8 cellular contexts compared by ENCODE assay signal in the genomic region with DNA sequence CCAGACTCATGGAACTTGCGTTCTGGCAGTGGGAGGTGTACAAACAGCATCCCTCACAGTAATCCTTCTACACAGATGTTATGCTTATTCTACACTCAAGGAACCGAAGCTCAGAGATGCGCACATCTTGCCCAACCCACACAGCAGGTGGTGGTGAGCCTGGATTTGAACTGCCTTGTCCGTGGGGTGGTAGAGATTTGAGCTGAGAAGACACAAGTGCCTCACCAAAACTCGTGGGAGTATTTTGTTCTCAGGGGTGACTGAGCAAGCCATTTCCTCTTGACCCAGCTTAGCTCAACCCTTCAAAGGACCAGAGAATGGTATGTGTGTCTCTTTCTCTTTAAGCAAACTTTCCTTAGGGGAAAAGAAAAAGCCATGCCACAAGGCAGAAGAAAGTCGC.
DNase-seq lines count a peak whose midpoint lies in the region; ATAC-seq, FAIRE-seq and TF ChIP-seq lines count a peak whose summit lies in the region.
"Not testable (repeated sequence)": the region's sequence is repeated elsewhere in the genome, so short reads cannot be mapped to it uniquely, and the experiment has no call there.

No MANE protein-coding gene starts in this region.

- CTCF ChIA-PET in Calu3 (lab: Charles Lee); activated CD4-positive, alpha-beta memory T cell treated with anti-CD3 and anti-CD28 coated beads for 36 hours (lab: Charles Lee); GM12878 (lab: Yijun Ruan, JAX): not testable (repeated sequence)

- BruUV-seq in Calu3 (replicated peaks; lab: Mats Ljungman, UMichigan); GM12878 (replicated peaks; lab: Mats Ljungman, UMichigan): not testable (repeated sequence)

- peaks cover 17% of the 10 kb centered on the region for H3K9me3 Mint-ChIP-seq in Calu3 (ENCODE audit: low read depth, unreplicated experiment)
- H3K9me3 Mint-ChIP-seq in activated CD4-positive, alpha-beta memory T cell treated with anti-CD3 and anti-CD28 coated beads for 36 hours; naive B cell; stimulated activated naive CD8-positive, alpha-beta T cell treated with anti-CD3 and anti-CD28 coated beads, Interleukin-15, amount 100 ng/mL, for 72 hours: not testable (repeated sequence)

- not testable (repeated sequence) for H4K20me1 ChIP-seq in GM12878 (ENCODE audit: control insufficient read depth, insufficient read depth)

- not testable (repeated sequence) for H3K9ac ChIP-seq in GM12878 (ENCODE audit: control insufficient read depth, insufficient read depth, low read length); iPS-18a (ENCODE audit: low read length); parathyroid adenoma

- peaks cover 45% of the 10 kb centered on the region for H3K36me3 Mint-ChIP-seq in Calu3 (ENCODE audit: insufficient read depth, unreplicated experiment)
- H3K36me3 Mint-ChIP-seq in activated CD4-positive, alpha-beta memory T cell treated with anti-CD3 and anti-CD28 coated beads for 36 hours; naive B cell: not testable (repeated sequence)

- not testable (repeated sequence) for H3K27ac ChIP-seq in GM12878 (ENCODE audit: control insufficient read depth, insufficient read depth); iPS-18a (ENCODE audit: low read length)
- peak overlapping the region; percentile 60 for H3K27ac ChIP-seq in parathyroid adenoma

- not testable (repeated sequence) for DNase-seq in Calu3; GM12878 (ENCODE audit: low read depth, low spot score); stimulated activated naive CD8-positive, alpha-beta T cell treated with anti-CD3 and anti-CD28 coated beads, Interleukin-15, amount 100 ng/mL, for 72 hours
- DNase-seq in MV-4-11 (lab: John Stamatoyannopoulos, UW) (peak; percentile 11), naive B cell (peak; percentile 27)
- peak; percentile 32 for DNase-seq in activated CD4-positive, alpha-beta memory T cell treated with anti-CD3 and anti-CD28 coated beads for 36 hours

- peak; percentile 34; the same call in 2 of the 3 replicates for ATAC-seq in GM12878
- peak; percentile 70 to 72 for ATAC-seq in naive B cell (ENCODE audit: low read depth in 2 of 2)
- peak; percentile 59 for ATAC-seq in stimulated activated naive CD8-positive, alpha-beta T cell treated with anti-CD3 and anti-CD28 coated beads, Interleukin-15, amount 100 ng/mL, for 72 hours

- TF ChIP-seq EP300 in GM12878 (IDR thresholded peaks at IDR 0.05; ENCODE audit: borderline replicate concordance in 1 of 2, control insufficient read depth in 1 of 2, low read depth in 2 of 2, low read length in 2 of 2) = not testable (repeated sequence)

- SMC1A ChIA-PET in GM12878 (lab: Charles Lee; ENCODE audit: uncharacterized antibody, unreplicated experiment) = not testable (repeated sequence)

- POLR2A ChIA-PET in activated CD4-positive, alpha-beta memory T cell treated with anti-CD3 and anti-CD28 coated beads for 36 hours (lab: Charles Lee); GM12878 (lab: Charles Lee): not testable (repeated sequence)

- FAIRE-seq in GM12878 (lab: Jason Lieb, UNC) = peak; percentile 27

- RAD21 ChIA-PET in GM12878 (lab: Charles Lee; ENCODE audit: unreplicated experiment) = not testable (repeated sequence)

- in situ Hi-C loops in GM12878 (cut with MboI) = not testable (repeated sequence)

- not testable (repeated sequence) for H3K79me2 ChIP-seq in GM12878 (ENCODE audit: control insufficient read depth, insufficient read depth, low read length); parathyroid adenoma

- not testable (repeated sequence) for H3K4me1 ChIP-seq in GM12878 (ENCODE audit: control insufficient read depth, insufficient read depth, low read length); iPS-18a (ENCODE audit: control insufficient read depth, low read depth, low read length)
- peaks cover 14% of the 10 kb centered on the region for H3K4me1 ChIP-seq in parathyroid adenoma

- H3K27me3 Mint-ChIP-seq in Calu3 (ENCODE audit: unreplicated experiment); activated CD4-positive, alpha-beta memory T cell treated with anti-CD3 and anti-CD28 coated beads for 36 hours; naive B cell; stimulated activated naive CD8-positive, alpha-beta T cell treated with anti-CD3 and anti-CD28 coated beads, Interleukin-15, amount 100 ng/mL, for 72 hours: not testable (repeated sequence)

- not testable (repeated sequence) for H3K36me3 ChIP-seq in GM12878 (ENCODE audit: control insufficient read depth in 2 of 2, insufficient read depth in 2 of 2, low read length in 1 of 2); iPS-18a (ENCODE audit: control insufficient read depth, low read depth, low read length); parathyroid adenoma (ENCODE audit: control insufficient read depth, insufficient read depth, low read length)

- H3K4me1 Mint-ChIP-seq in Calu3 (ENCODE audit: low read depth, unreplicated experiment) (peaks cover 16% of the 10 kb centered on the region), naive B cell (peaks cover 29 to 46% (median 30%) of the 10 kb centered on the region in 3 donors)
- H3K4me1 Mint-ChIP-seq in activated CD4-positive, alpha-beta memory T cell treated with anti-CD3 and anti-CD28 coated beads for 36 hours (ENCODE audit: low read depth) = peaks cover 15% of the 10 kb centered on the region
- peaks cover 13% of the 10 kb centered on the region for H3K4me1 Mint-ChIP-seq in stimulated activated naive CD8-positive, alpha-beta T cell treated with anti-CD3 and anti-CD28 coated beads, Interleukin-15, amount 100 ng/mL, for 72 hours

- H3K27ac Mint-ChIP-seq in Calu3 (ENCODE audit: unreplicated experiment) (peak overlapping the region; percentile 94), naive B cell (peak overlapping the region; percentile 29 to 95 (median 83))
- not testable (repeated sequence) for H3K27ac Mint-ChIP-seq in activated CD4-positive, alpha-beta memory T cell treated with anti-CD3 and anti-CD28 coated beads for 36 hours
- H3K27ac Mint-ChIP-seq in stimulated activated naive CD8-positive, alpha-beta T cell treated with anti-CD3 and anti-CD28 coated beads, Interleukin-15, amount 100 ng/mL, for 72 hours = peak overlapping the region in 1 of 2 donors; percentile 56

- TF ChIP-seq POLR2A in GM12878 (IDR thresholded peaks at IDR 0.05; ENCODE audit: low read depth, low read length) = not testable (repeated sequence)

- intact Hi-C loops in Calu3 (cut with micrococcal nuclease; ENCODE audit: unreplicated experiment); activated CD4-positive, alpha-beta memory T cell treated with anti-CD3 and anti-CD28 coated beads for 36 hours (cut with micrococcal nuclease); GM12878 (cut with micrococcal nuclease; ENCODE audit: unreplicated experiment): not testable (repeated sequence)

- H3K4me3 Mint-ChIP-seq in Calu3 (ENCODE audit: low read depth, unreplicated experiment) (peak overlapping the region; percentile 60), naive B cell (peak overlapping the region; percentile 14 to 89 (median 74))
- not testable (repeated sequence) for H3K4me3 Mint-ChIP-seq in activated CD4-positive, alpha-beta memory T cell treated with anti-CD3 and anti-CD28 coated beads for 36 hours; stimulated activated naive CD8-positive, alpha-beta T cell treated with anti-CD3 and anti-CD28 coated beads, Interleukin-15, amount 100 ng/mL, for 72 hours

- TF ChIP-seq RAD21 in GM12878 (IDR thresholded peaks at IDR 0.05; ENCODE audit: insufficient read depth, low read depth, low read length) = not testable (repeated sequence)

- TF ChIP-seq CTCF in Calu3 (IDR thresholded peaks at IDR 0.05; ENCODE audit: unreplicated experiment); GM12878 (IDR thresholded peaks at IDR 0.05 in 2 of 3, conservative IDR thresholded peaks at IDR 0.05 in 1 of 3; ENCODE audit: control insufficient read depth in 2 of 3, extremely low read depth in 1 of 3, insufficient read depth in 1 of 3, low read depth in 3 of 3, low read length in 3 of 3); parathyroid adenoma (IDR thresholded peaks at IDR 0.05): not testable (repeated sequence)

- not testable (repeated sequence) for H2AFZ ChIP-seq in GM12878 (ENCODE audit: control insufficient read depth, low read depth, low read length)
- H2AFZ ChIP-seq in parathyroid adenoma = peak overlapping the region; percentile 68

- H3K4me3 ChIP-seq in GM12878; parathyroid adenoma (ENCODE audit: low read depth, low read length): not testable (repeated sequence)
- peak overlapping the region; percentile 17 for H3K4me3 ChIP-seq in iPS-18a (ENCODE audit: low read length)

- H3K27me3 ChIP-seq in GM12878 (replicated peaks in 1 of 2; ENCODE audit: control insufficient read depth in 2 of 2, insufficient read depth in 2 of 2, low read length in 1 of 2); iPS-18a (ENCODE audit: control insufficient read depth, insufficient read depth, low read length); parathyroid adenoma (ENCODE audit: control insufficient read depth, insufficient read depth, low read length): not testable (repeated sequence)

- H3K4me2 ChIP-seq in GM12878 (ENCODE audit: control insufficient read depth, insufficient read depth) = not testable (repeated sequence)
- peak overlapping the region; percentile 6 for H3K4me2 ChIP-seq in parathyroid adenoma (ENCODE audit: low read length)

- 46% methylated on average over 6 of the region's 6 CpGs for WGBS in GM12878 (ENCODE audit: insufficient coverage, insufficient replicate concordance, low lambda C conversion rate, missing lambda C conversion rate)

- not testable (repeated sequence) for H3K9me3 ChIP-seq in GM12878 (replicated peaks; ENCODE audit: control insufficient read depth, insufficient read depth, low read length); iPS-18a (ENCODE audit: control insufficient read depth, low read depth, low read length); parathyroid adenoma (ENCODE audit: control insufficient read depth, low read length)
